In genomic region chr20:4719190-4719589, GRCh38 we compare ENCODE assay signal across 19 cellular contexts. TPM values are rescaled to one million over a fixed set of nuclear protein-coding genes. Genes with fewer than 3 reads are reported as not detected.
"Had no signal": no experiment of that assay in that cellular context is flagged by ENCODE, and none has a peak within 500 bp of the region (broad histone marks: within the 10 kb centered on the region; RNA-seq: fewer than 3 reads in every experiment).

No MANE protein-coding gene starts in this region.

- H3K9me3 ChIP-seq: mucosa of descending colon, thoracic aorta had no signal

- H3K9me3 Mint-ChIP-seq: activated CD8-positive, alpha-beta T cell treated with anti-CD3 and anti-CD28 coated beads for 36 hours; activated T-helper 1 cell treated with anti-CD3 and anti-CD28 coated beads, Interleukin-12 subunit alpha, Interleukin-12 subunit beta, Interleukin-2, Interleukin-4 antibody, amounts not matched to agents 30 ng/mL and 10 ng/mL and 1 ng/mL, durations not matched to agents 14 hours and 24 hours and 36 hours; effector memory CD8-positive, alpha-beta T cell; natural killer cell treated with Interleukin-12 subunit alpha and Interleukin-12 subunit beta and Interleukin-15 and Interleukin-18, amount 100 ng/mL, for 72 hours had no signal

- DNase-seq: activated CD4-positive, alpha-beta T cell treated with anti-CD3 and anti-CD28 coated beads for 4 hours; activated CD8-positive, alpha-beta memory T cell treated with anti-CD3 and anti-CD28 coated beads, Interleukin-2, amount 50 U/mL, for 4 hours; activated CD8-positive, alpha-beta T cell treated with anti-CD3 and anti-CD28 coated beads for 36 hours; activated naive CD4-positive, alpha-beta T cell; cortex of kidney; effector memory CD8-positive, alpha-beta T cell; left colon; mucosa of descending colon; right cardiac atrium; stimulated activated CD4-positive, alpha-beta T cell treated with anti-CD3 and anti-CD28 coated beads, Interleukin-1b, Interleukin-23, amount 100 ng/mL, for 48 hours; stimulated activated naive CD8-positive, alpha-beta T cell treated with anti-CD3 and anti-CD28 coated beads, Interleukin-15, Interleukin-2, amounts not matched to agents 100 U/mL and 50 U/mL, for 24 hours; T-helper 1 cell had no signal

- ATAC-seq: activated CD8-positive, alpha-beta T cell treated with anti-CD3 and anti-CD28 coated beads for 36 hours; effector memory CD8-positive, alpha-beta T cell; left colon; natural killer cell treated with Interleukin-12 subunit alpha and Interleukin-12 subunit beta and Interleukin-15 and Interleukin-18, amount 100 ng/mL, for 72 hours; stimulated activated naive CD8-positive, alpha-beta T cell treated with anti-CD3 and anti-CD28 coated beads, Interleukin-15, Interleukin-2, amounts not matched to agents 100 U/mL and 50 U/mL, for 24 hours had no signal

- H3K27ac ChIP-seq: VCaP had no signal

- H3K27me3 Mint-ChIP-seq: activated CD8-positive, alpha-beta T cell treated with anti-CD3 and anti-CD28 coated beads for 36 hours had no signal

- H3K4me3 ChIP-seq: lung, mucosa of descending colon, thoracic aorta had no signal

- H3K4me3 Mint-ChIP-seq: activated CD8-positive, alpha-beta T cell treated with anti-CD3 and anti-CD28 coated beads for 36 hours; activated T-helper 1 cell treated with anti-CD3 and anti-CD28 coated beads, Interleukin-12 subunit alpha, Interleukin-12 subunit beta, Interleukin-2, Interleukin-4 antibody, amounts not matched to agents 30 ng/mL and 10 ng/mL and 1 ng/mL, durations not matched to agents 14 hours and 24 hours and 36 hours; effector memory CD8-positive, alpha-beta T cell; natural killer cell treated with Interleukin-12 subunit alpha and Interleukin-12 subunit beta and Interleukin-15 and Interleukin-18, amount 100 ng/mL, for 72 hours had no signal

- H3K36me3 Mint-ChIP-seq: natural killer cell treated with Interleukin-12 subunit alpha and Interleukin-12 subunit beta and Interleukin-15 and Interleukin-18, amount 100 ng/mL, for 72 hours had no signal

- H3K36me3 ChIP-seq: thoracic aorta had no signal

- H3K27ac Mint-ChIP-seq: activated CD8-positive, alpha-beta T cell treated with anti-CD3 and anti-CD28 coated beads for 36 hours; activated T-helper 1 cell treated with anti-CD3 and anti-CD28 coated beads, Interleukin-12 subunit alpha, Interleukin-12 subunit beta, Interleukin-2, Interleukin-4 antibody, amounts not matched to agents 30 ng/mL and 10 ng/mL and 1 ng/mL, durations not matched to agents 14 hours and 24 hours and 36 hours; effector memory CD8-positive, alpha-beta T cell; natural killer cell treated with Interleukin-12 subunit alpha and Interleukin-12 subunit beta and Interleukin-15 and Interleukin-18, amount 100 ng/mL, for 72 hours; progenitor cell of endocrine pancreas had no signal

RNA-seq across cellular contexts. Expression of gene PRND, which starts 2.5 kb away (rescaled TPM):
- total RNA-seq: activated CD8-positive, alpha-beta T cell treated with anti-CD3 and anti-CD28 coated beads for 36 hours; activated T-helper 1 cell treated with anti-CD3 and anti-CD28 coated beads, Interleukin-12 subunit alpha, Interleukin-12 subunit beta, Interleukin-2, Interleukin-4 antibody, amounts not matched to agents 30 ng/mL and 10 ng/mL and 1 ng/mL, durations not matched to agents 14 hours and 24 hours and 36 hours; epithelial cell of proximal tubule; natural killer cell treated with Interleukin-12 subunit alpha and Interleukin-12 subunit beta and Interleukin-15 and Interleukin-18, amount 100 ng/mL, for 72 hours; progenitor cell of endocrine pancreas; right cardiac atrium; thoracic aorta had no signal
- polyA plus RNA-seq: right cardiac atrium had no signal
